9 cellular contexts compared by ENCODE assay signal in genomic region chr11:67437082-67437821, GRCh38. TPM values are rescaled to one million over a fixed set of nuclear protein-coding genes. Genes with fewer than 3 reads are reported as not detected.
A peak's percentile ranks its signal among the peaks of the same experiment; 100 is the strongest.
DNase-seq lines count a peak whose midpoint lies in the region; ATAC-seq and TF ChIP-seq lines count a peak whose summit lies in the region.
"Had no signal": no experiment of that assay in that cellular context is flagged by ENCODE, and none has a peak within 500 bp of the region (broad histone marks: within the 10 kb centered on the region; RNA-seq: fewer than 3 reads in every experiment).

Gene PTPRCAP (minus strand): TSS chr11:67437682. CDS start chr11:67437619, 63 bp downstream.

- H3K36me3 Mint-ChIP-seq in CD4-positive, alpha-beta memory T cell: peaks cover 10 to 40% of the 10 kb centered on the region in 2 donors
- peaks cover 75% of the 10 kb centered on the region for H3K36me3 Mint-ChIP-seq in activated T-cell treated with anti-CD3 and anti-CD28 coated beads, Interleukin-2, amount 50 U/mL, for 24 hours (ENCODE audit: low read depth)
- peaks cover 3% of the 10 kb centered on the region for H3K36me3 Mint-ChIP-seq in mesothelial cell of epicardium

- peak within 1 kb of the TSS; percentile 81 to 100 for H3K4me3 ChIP-seq in CD4-positive, alpha-beta memory T cell (ENCODE audit: low read length in 2 of 2)
- H3K4me3 ChIP-seq in HUES64 (ENCODE audit: low read length) (no peak within 1 kb of the TSS), upper lobe of right lung (peak within 1 kb of the TSS; percentile 40)

- TF ChIP-seq CTCF in mesothelial cell of epicardium (IDR thresholded peaks at IDR 0.05; ENCODE audit: unreplicated experiment) (no peak), upper lobe of right lung (IDR thresholded peaks at IDR 0.05) (no peak)

- H3K9ac ChIP-seq in HUES64 (ENCODE audit: low read depth, low read length): peak within 1 kb of the TSS; percentile 49

- ATAC-seq in upper lobe of right lung (peak; percentile 8), HG03432 (IDR thresholded peaks at IDR 0.05; ENCODE audit: unreplicated experiment) (no peak)

- H3K4me3 Mint-ChIP-seq in CD4-positive, alpha-beta memory T cell: peak within 1 kb of the TSS; percentile 96 to 99 (median 97)
- peak within 1 kb of the TSS; percentile 96 for H3K4me3 Mint-ChIP-seq in activated T-cell treated with anti-CD3 and anti-CD28 coated beads, Interleukin-2, amount 50 U/mL, for 24 hours
- H3K4me3 Mint-ChIP-seq in mesothelial cell of epicardium: no peak within 1 kb of the TSS

- no peaks in the 10 kb centered on the region for H3K27me3 ChIP-seq in CD4-positive, alpha-beta memory T cell (ENCODE audit: insufficient read depth, low read length)
- H3K27me3 ChIP-seq in HUES64 (ENCODE audit: insufficient read depth, low read length) (no peaks in the 10 kb centered on the region), upper lobe of right lung (no peaks in the 10 kb centered on the region)

- peaks cover 30% of the 10 kb centered on the region for H3K36me3 ChIP-seq in CD4-positive, alpha-beta memory T cell (ENCODE audit: insufficient read depth, low read length)
- H3K36me3 ChIP-seq in HUES64 (ENCODE audit: insufficient read depth, low read length) (peaks cover 57% of the 10 kb centered on the region), upper lobe of right lung (peaks cover 53% of the 10 kb centered on the region)

- POLR2A ChIA-PET in CD4-positive, alpha-beta memory T cell (lab: Charles Lee; ENCODE audit: partially characterized antibody): interaction anchor here (0.8 to 31.8 kb wide), 32 partner anchors 9 to 1822 kb away, joined by 3 to 2262 read pairs (median 6); partner anchors contain the start of genes AIP, BBS1, CABP4 and CARNS1

- peaks cover 43 to 79% (median 58%) of the 10 kb centered on the region in 4 donors for H3K4me1 Mint-ChIP-seq in CD4-positive, alpha-beta memory T cell
- peaks cover 71% of the 10 kb centered on the region for H3K4me1 Mint-ChIP-seq in activated T-cell treated with anti-CD3 and anti-CD28 coated beads, Interleukin-2, amount 50 U/mL, for 24 hours (ENCODE audit: low read depth)
- H3K4me1 Mint-ChIP-seq in mesothelial cell of epicardium: peaks cover 3% of the 10 kb centered on the region

- CTCF ChIA-PET in CD4-positive, alpha-beta memory T cell (lab: Charles Lee; ENCODE audit: partially characterized antibody): interaction anchor here (0.9 to 5.0 kb wide), 12 partner anchors 9 to 46 kb away, joined by 3 to 65 read pairs (median 6); partner anchors contain the start of genes AIP, PPP1CA, RAD9A and RPS6KB2

- peak within 1 kb of the TSS; percentile 89 to 98 (median 96) for H3K27ac Mint-ChIP-seq in CD4-positive, alpha-beta memory T cell
- H3K27ac Mint-ChIP-seq in activated T-cell treated with anti-CD3 and anti-CD28 coated beads, Interleukin-2, amount 50 U/mL, for 24 hours: peak within 1 kb of the TSS; percentile 93
- H3K27ac Mint-ChIP-seq in mesothelial cell of epicardium: peak within 1 kb of the TSS; percentile 34

- no peaks in the 10 kb centered on the region for H3K9me3 ChIP-seq in CD4-positive, alpha-beta memory T cell (ENCODE audit: control insufficient read depth in 1 of 2, low read length in 2 of 2)
- H3K9me3 ChIP-seq in HUES64 (ENCODE audit: insufficient read depth, low read depth, low read length): no peaks in the 10 kb centered on the region
- H3K9me3 ChIP-seq in upper lobe of right lung: no peaks in the 10 kb centered on the region

- H3K9me3 Mint-ChIP-seq in CD4-positive, alpha-beta memory T cell: peaks cover 0 to 5% (median 0%) of the 10 kb centered on the region in 8 donors
- no peaks in the 10 kb centered on the region for H3K9me3 Mint-ChIP-seq in activated T-cell treated with anti-CD3 and anti-CD28 coated beads, Interleukin-2, amount 50 U/mL, for 24 hours
- H3K9me3 Mint-ChIP-seq in mesothelial cell of epicardium: no peaks in the 10 kb centered on the region

- intact Hi-C loops in CD4-positive, alpha-beta memory T cell (cut with micrococcal nuclease): loop anchor here (1.0 to 2.0 kb wide), 6 partner anchors 9 to 47 kb away; partner anchors contain the start of genes RPS6KB2 and TMEM134
- intact Hi-C loops in upper lobe of right lung (cut with DNase I): no loop called here

- H3K4me1 ChIP-seq in CD4-positive, alpha-beta memory T cell (ENCODE audit: insufficient read depth, low read length): peaks cover 78% of the 10 kb centered on the region
- H3K4me1 ChIP-seq in HUES64 (ENCODE audit: insufficient read depth, low read length) (peaks cover 4% of the 10 kb centered on the region; the same call in 1 of the 2 replicates), upper lobe of right lung (peaks cover 9% of the 10 kb centered on the region)

- 82% methylated on average over 20 of the region's 27 CpGs for WGBS in HUES64

- peak within 1 kb of the TSS; percentile 78 for H3K27ac ChIP-seq in CD4-positive, alpha-beta memory T cell (ENCODE audit: low read depth, low read length)
- peak within 1 kb of the TSS; percentile 90; the same call in 1 of the 2 replicates for H3K27ac ChIP-seq in HUES64 (ENCODE audit: low read depth, low read length)
- peak within 1 kb of the TSS; percentile 65 for H3K27ac ChIP-seq in upper lobe of right lung

- H3K27me3 Mint-ChIP-seq in CD4-positive, alpha-beta memory T cell: no peaks in the 10 kb centered on the region
- no peaks in the 10 kb centered on the region for H3K27me3 Mint-ChIP-seq in activated T-cell treated with anti-CD3 and anti-CD28 coated beads, Interleukin-2, amount 50 U/mL, for 24 hours
- H3K27me3 Mint-ChIP-seq in mesothelial cell of epicardium (ENCODE audit: low read depth): no peaks in the 10 kb centered on the region

- DNase-seq in CD4-positive, alpha-beta memory T cell: peak; percentile 80 to 90 (median 83)
- DNase-seq in activated T-cell treated with anti-CD3 and anti-CD28 coated beads, Interleukin-2, amount 50 U/mL, for 24 hours: peak; percentile 85
- DNase-seq in mesothelial cell of epicardium (ENCODE audit: low spot score in 2 of 2, unreplicated experiment in 2 of 2): no peak
- DNase-seq in upper lobe of right lung: no peak
- no peak for DNase-seq in NOMO-1 treated with dmso at 0.1 percent for 144 hours (lab: John Stamatoyannopoulos, UW; ENCODE audit: unreplicated experiment)
- no peak for DNase-seq in cerebellar cortex (ENCODE audit: low spot score)

RNA-seq across cellular contexts. Expression of gene PTPRCAP, which starts in this region (rescaled TPM):
- 100 to 1,000 TPM; 208 to 228 TPM for total RNA-seq in CD4-positive, alpha-beta memory T cell
- polyA plus RNA-seq in CD4-positive, alpha-beta memory T cell: 100 to 1,000 TPM; 613 TPM
- 0.75 TPM for polyA plus RNA-seq in HUES64 (2013, experiment 1 of 2)
- polyA plus RNA-seq in HUES64 (2013, experiment 2 of 2): 0.95 TPM
- total RNA-seq in mesothelial cell of epicardium: 1.4 to 1.8 TPM (median 1.6 TPM) in 3 replicates
- total RNA-seq in upper lobe of right lung: 17.7 TPM
- total RNA-seq: dermis microvascular lymphatic vessel endothelial cell had no signal

Comparison
In these comparisons a context has a peak if more than half of its experiments do, and no peak if none do; other contexts are left out.
1. RNA of gene PTPRCAP (total RNA-seq): 208 to 228 TPM in CD4-positive, alpha-beta memory T cell; 17.7 TPM in upper lobe of right lung (single experiment) and 1.4 to 1.8 TPM in mesothelial cell of epicardium; every median in the first group is over 10 times any median in the second.
2. DNase-seq: peak in CD4-positive, alpha-beta memory T cell (5 of 5) and activated T-cell treated with anti-CD3 and anti-CD28 coated beads, Interleukin-2, amount 50 U/mL, for 24 hours (single experiment); none in mesothelial cell of epicardium (0 of 2), upper lobe of right lung (single experiment), NOMO-1 treated with dmso at 0.1 percent for 144 hours (single experiment) and cerebellar cortex (single experiment).
3. H3K27ac Mint-ChIP-seq: peak in every context shown above with its lines; median percentile 96 in CD4-positive, alpha-beta memory T cell; 93 in activated T-cell treated with anti-CD3 and anti-CD28 coated beads, Interleukin-2, amount 50 U/mL, for 24 hours; 34 in mesothelial cell of epicardium.
4. Peak in every context shown above with its lines, with median percentiles within 50 percentile points of each other: H3K27ac ChIP-seq.